ENCODE assay signal across 7 cellular contexts in the genomic region with DNA sequence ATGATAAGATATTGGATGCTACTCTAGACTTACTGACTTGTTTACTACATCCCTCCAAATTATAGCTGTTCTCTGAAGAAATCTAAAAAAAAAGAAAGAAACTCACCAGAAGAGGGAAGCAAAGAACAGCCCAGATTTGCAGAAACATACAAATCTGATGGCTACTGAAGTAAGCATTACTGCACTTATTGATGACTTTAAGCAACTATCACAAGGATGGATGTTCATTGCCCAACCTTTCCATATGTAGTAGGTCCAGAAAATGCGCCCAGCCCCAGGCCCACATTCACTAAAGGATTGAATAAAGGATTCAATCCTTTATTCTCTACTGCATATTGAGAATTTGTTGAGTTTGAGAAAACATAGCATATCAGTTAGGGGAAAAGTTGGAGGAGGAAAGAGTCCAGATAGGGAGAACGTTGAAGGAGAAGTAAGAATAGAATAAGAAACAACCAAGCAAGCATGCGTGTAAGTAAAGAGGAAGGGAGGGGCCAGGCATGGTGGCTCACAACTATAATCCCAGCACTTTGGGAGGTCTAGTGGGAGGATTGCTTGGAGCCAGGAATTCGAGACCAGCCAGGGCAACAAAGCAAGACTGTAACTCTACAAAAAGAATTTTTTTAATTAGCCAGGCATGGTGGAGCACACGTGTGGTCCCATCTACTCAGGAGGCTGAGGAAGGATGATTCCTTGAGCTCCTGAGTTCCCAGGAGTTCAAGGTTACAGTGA. TPM values are rescaled to one million over a fixed set of nuclear protein-coding genes. Genes with fewer than 3 reads are reported as not detected.
DNase-seq lines count a peak whose midpoint lies in the region; ATAC-seq, FAIRE-seq and TF ChIP-seq lines count a peak whose summit lies in the region.

No MANE protein-coding gene starts in this region.

- H3K14ac ChIP-seq in IMR-90 (replicated peaks; ENCODE audit: low read depth, low read length) = no peak overlapping the region

- no peak overlapping the region for H3K18ac ChIP-seq in IMR-90 (ENCODE audit: low read depth, low read length)

- H3K4me3 Mint-ChIP-seq in immature natural killer cell = no peak overlapping the region

- H2AFZ ChIP-seq in IMR-90 (replicated peaks; ENCODE audit: low read length, poor library complexity) = no peak overlapping the region

- no peak overlapping the region for H3K27ac Mint-ChIP-seq in immature natural killer cell

- no peak overlapping the region for H3K56ac ChIP-seq in IMR-90 (ENCODE audit: extremely low read depth, insufficient read depth, low read length)

- H3K9me1 ChIP-seq in IMR-90 (ENCODE audit: insufficient read depth, low read length) = no peaks in the 10 kb centered on the region

- H2BK15ac ChIP-seq in IMR-90 (ENCODE audit: low read depth, low read length) = no peak overlapping the region

- no peak overlapping the region for H3K23ac ChIP-seq in IMR-90 (ENCODE audit: low read depth, low read length)

- H4K20me1 ChIP-seq in IMR-90 (ENCODE audit: insufficient read depth, low read length) = no peaks in the 10 kb centered on the region

- H3K9me3 ChIP-seq in IMR-90 (ENCODE audit: control insufficient read depth, insufficient read depth, low read length) = no peaks in the 10 kb centered on the region

- H2AK9ac ChIP-seq in IMR-90 (replicated peaks; ENCODE audit: low read depth, low read length, poor library complexity) = no peak overlapping the region

- H2BK120ac ChIP-seq in IMR-90 (ENCODE audit: low read depth, low read length) = no peak overlapping the region

- FAIRE-seq in urothelium cell line (lab: Jason Lieb, UNC) = no peak

- peaks cover 2 to 6% (median 6%) of the 10 kb centered on the region in 3 donors for H3K27me3 Mint-ChIP-seq in immature natural killer cell (ENCODE audit: low read depth in 3 of 3)

- no TSS peak for BruUV-seq in IMR-90 (replicated peaks; lab: Mats Ljungman, UMichigan)

- H2BK5ac ChIP-seq in IMR-90 (ENCODE audit: low read depth, low read length, poor library complexity, severe bottlenecking) = no peak overlapping the region

- peaks cover 0 to 5% (median 0%) of the 10 kb centered on the region in 6 donors for H3K9me3 Mint-ChIP-seq in immature natural killer cell

- H4K8ac ChIP-seq in IMR-90 (ENCODE audit: low read depth in 2 of 2, low read length in 2 of 2) = no peak overlapping the region

- H3K4me3 ChIP-seq in GM06990 (replicated peaks; ENCODE audit: low read depth, low read length) (no peak overlapping the region), IMR-90 (ENCODE audit: insufficient read depth, low read depth, low read length) (no peak overlapping the region)

- no peak overlapping the region for H3K4me2 ChIP-seq in IMR-90 (ENCODE audit: low read depth, low read length)

- dilution Hi-C loops in IMR-90 (cut with HindIII; ENCODE audit: low sequenced_read_pairs, unreplicated experiment) = no loop called here

- H3K9ac ChIP-seq in IMR-90 (ENCODE audit: low read depth, low read length) = no peak overlapping the region

- POLR2A ChIA-PET in IMR-90 (lab: Charles Lee; ENCODE audit: unreplicated experiment) = interaction anchor here (0.6 kb wide), 1 partner anchor 53 kb away, joined by 3 read pairs; no protein-coding TSS in a partner anchor

- H2AK5ac ChIP-seq in IMR-90 (ENCODE audit: low read depth, low read length) = no peak overlapping the region

- TF ChIP-seq POLR2A in IMR-90 (IDR thresholded peaks at IDR 0.05; ENCODE audit: low read depth, low read length) = no peak

- H3K4ac ChIP-seq in IMR-90 (ENCODE audit: low read depth, low read length) = no peak overlapping the region

- no peaks in the 10 kb centered on the region for H3K36me3 Mint-ChIP-seq in immature natural killer cell

- peak; percentile 46 for TF ChIP-seq CTCF in GM06990 (IDR thresholded peaks at IDR 0.05; ENCODE audit: insufficient read depth, low read length, poor library complexity, severe bottlenecking)
- peak; percentile 66 for TF ChIP-seq CTCF in IMR-90 (conservative IDR thresholded peaks at IDR 0.05; ENCODE audit: low read depth, low read length)
- TF ChIP-seq CTCF in VCaP (conservative IDR thresholded peaks at IDR 0.05) = peak; percentile 78

- WGBS in IMR-90 (ENCODE audit: extremely low coverage in 2 of 2, insufficient read length in 1 of 2), 2 experiments = 25% methylated on average over 2 of the region's 5 CpGs; no CpG with 5 or more reads in 1 of the 2 experiments

- no peak overlapping the region for H4K91ac ChIP-seq in IMR-90 (ENCODE audit: insufficient read depth, low read depth, low read length)

- no peaks in the 10 kb centered on the region for H3K27me3 ChIP-seq in GM06990 (replicated peaks; ENCODE audit: control insufficient read depth, insufficient read depth, low read length)
- no peaks in the 10 kb centered on the region for H3K27me3 ChIP-seq in IMR-90 (ENCODE audit: control insufficient read depth, insufficient read depth, low read length)

- intact Hi-C loops in IMR-90 (cut with micrococcal nuclease) = loop anchor here (1.0 to 10.0 kb wide), 4 partner anchors 243 to 413 kb away; no protein-coding TSS in a partner anchor

- DNase-seq in GM06990 (ENCODE audit: extremely low read depth, insufficient read length) = no peak
- DNase-seq in IMR-90 = peak; percentile 57
- DNase-seq in immature natural killer cell = peak in 2 of 3 donors; percentile 7 to 20
- DNase-seq in urothelium cell line (ENCODE audit: low spot score) = peak; percentile 18
- DNase-seq in stimulated activated CD4-positive, alpha-beta T cell treated with anti-CD3 and anti-CD28 coated beads, Interleukin-4, amount 100 ng/mL, for 24 hours = no peak

- no peaks in the 10 kb centered on the region for H3K79me1 ChIP-seq in IMR-90 (ENCODE audit: low read depth in 1 of 2, low read length in 2 of 2)

- in situ Hi-C loops in IMR-90 (cut with MboI; ENCODE audit: low sequenced_read_pairs) = loop anchor here (10.0 kb wide), 1 partner anchor 393 kb away; no protein-coding TSS in a partner anchor

- no peak overlapping the region for H4K5ac ChIP-seq in IMR-90 (ENCODE audit: low read depth, low read length)

- ATAC-seq in GM21423 (IDR thresholded peaks at IDR 0.05; ENCODE audit: unreplicated experiment) (peak; percentile 75), IMR-90 (ENCODE audit: low read depth) (peak; percentile 80)

- H3K27ac ChIP-seq in IMR-90 (ENCODE audit: insufficient read depth, low read length) = no peak overlapping the region
- peak overlapping the region; percentile 32 for H3K27ac ChIP-seq in VCaP

- no peak overlapping the region for H2BK20ac ChIP-seq in IMR-90 (ENCODE audit: low read depth, low read length)

- H3K36me3 ChIP-seq in GM06990 (ENCODE audit: control insufficient read depth, insufficient read depth, low read length) = no peaks in the 10 kb centered on the region
- no peaks in the 10 kb centered on the region for H3K36me3 ChIP-seq in IMR-90 (ENCODE audit: control insufficient read depth, insufficient read depth, low read length)

- CTCF ChIA-PET in IMR-90 (lab: Yijun Ruan, JAX) = interaction anchor here (0.6 to 1.1 kb wide), 3 partner anchors 250 to 390 kb away, joined by 3 to 12 read pairs (median 3); no protein-coding TSS in a partner anchor

- peak; percentile 80 for TF ChIP-seq RAD21 in IMR-90 (IDR thresholded peaks at IDR 0.05; ENCODE audit: low read length)

- no peaks in the 10 kb centered on the region for H3K4me1 Mint-ChIP-seq in immature natural killer cell

- no peaks in the 10 kb centered on the region for H3K4me1 ChIP-seq in IMR-90 (ENCODE audit: control insufficient read depth, insufficient read depth, low read length)

TF ChIP-seq in IMR-90, 13 proteins besides CTCF, POLR2A, EP300 and RAD21:
- TF ChIP-seq RCOR1 (IDR thresholded peaks at IDR 0.05; ENCODE audit: insufficient replicate concordance, low read length) (no peak), NFE2L2 (IDR thresholded peaks at IDR 0.05; ENCODE audit: low read depth, low read length) (no peak), SMC3 (IDR thresholded peaks at IDR 0.05; ENCODE audit: low read depth, low read length) (peak; percentile 57), MAZ (IDR thresholded peaks at IDR 0.05; ENCODE audit: borderline replicate concordance, low read depth, low read length) (no peak)
TF ChIP-seq in IMR-90: peak in this region for 1.

RNA-seq across cellular contexts. Expression of a gene that starts 33.8 kb away (rescaled TPM):
- total RNA-seq in IMR-90 (2012; rRNA removed) = 1.8 and 2.5 TPM in 2 replicates
- polyA plus RNA-seq in IMR-90 (2012; rRNA removed) (1.1 and 1.2 TPM in 2 replicates), immature natural killer cell (1 to 10 TPM; 2.0 to 4.2 (median 2.9) TPM)
- polyA plus RNA-seq in IMR-90 (2012; cell fraction: cytosol; rRNA removed) = 0.76 and 0.96 TPM in 2 replicates
- 0.56 and 0.57 TPM in 2 replicates for polyA plus RNA-seq in IMR-90 (2012; cell fraction: nucleus; rRNA removed; ENCODE audit: low replicate concordance)

RNA-seq across cellular contexts. Expression of a gene that starts 48.7 kb away (rescaled TPM):
- 21.5 and 38.0 TPM in 2 replicates for total RNA-seq in IMR-90 (2012; rRNA removed)
- polyA plus RNA-seq in IMR-90 (2012; rRNA removed) (6.6 and 8.1 TPM in 2 replicates), immature natural killer cell (10 to 100 TPM; 14.0 to 15.6 (median 14.7) TPM)
- polyA plus RNA-seq in IMR-90 (2012; cell fraction: cytosol; rRNA removed) = 0.99 and 1.6 TPM in 2 replicates
- polyA plus RNA-seq in IMR-90 (2012; cell fraction: nucleus; rRNA removed; ENCODE audit: low replicate concordance) = 1.4 and 12.8 TPM in 2 replicates

Comparison
In these comparisons a context has a peak if more than half of its experiments do, and no peak if none do; other contexts are left out.
1. DNase-seq: peak in IMR-90 (single experiment), immature natural killer cell (2 of 3) and urothelium cell line (single experiment); none in GM06990 (single experiment) and stimulated activated CD4-positive, alpha-beta T cell treated with anti-CD3 and anti-CD28 coated beads, Interleukin-4, amount 100 ng/mL, for 24 hours (single experiment).
2. Peak in every context shown above with its lines, with median percentiles within 50 percentile points of each other: CTCF ChIP-seq.